In genomic region chr1:9099555-9099954, GRCh38 we compare ENCODE assay signal across 1 cellular context.
TF ChIP-seq lines count a peak whose summit lies in the region.

No MANE protein-coding gene starts in this region.

TF ChIP-seq in H1, 55 proteins besides CTCF, POLR2A, EP300 and RAD21:
- TF ChIP-seq NANOG (IDR thresholded peaks at IDR 0.05; ENCODE audit: insufficient read depth, low read depth, low read length, poor library complexity, severe bottlenecking) = no peak
TF ChIP-seq in H1: peak in this region for 0.
